ENCODE assay signal across 3 cellular contexts in genomic region chr13:73477441-73477840, GRCh38.
"Had no signal": no experiment of that assay in that cellular context is flagged by ENCODE, and none has a peak within 500 bp of the region (broad histone marks: within the 10 kb centered on the region; RNA-seq: fewer than 3 reads in every experiment).

No MANE protein-coding gene starts in this region.

- H3K4me3 ChIP-seq: GM12878 had no signal

- DNase-seq: GDM1, GF-D8 had no signal

- ATAC-seq: GM12878 had no signal
